ENCODE assay signal across 8 cellular contexts in genomic region chr1:202348509-202349262, GRCh38. TPM values are rescaled to one million over a fixed set of nuclear protein-coding genes. Genes with fewer than 3 reads are reported as not detected.
DNase-seq lines count a peak whose midpoint lies in the region; ATAC-seq and TF ChIP-seq lines count a peak whose summit lies in the region.

PPP1R12B (plus strand) TSS chr1:202348699; CDS start chr1:202348852, 153 bp downstream.

- peaks cover 37% of the 10 kb centered on the region for H3K4me1 Mint-ChIP-seq in CD8-positive, alpha-beta T cell (ENCODE audit: low read depth)

- CTCF ChIA-PET in CD8-positive, alpha-beta T cell (lab: Charles Lee) = interaction anchor here (0.9 to 1.5 kb wide), 2 partner anchors 20 to 223 kb away, joined by 3 to 4 read pairs; no protein-coding TSS in a partner anchor

- H3K4me1 ChIP-seq in CD8-positive, alpha-beta T cell (ENCODE audit: insufficient read depth, low read length) = peaks cover 16% of the 10 kb centered on the region

- peak within 1 kb of the TSS; percentile 86 for H3K4me3 Mint-ChIP-seq in CD8-positive, alpha-beta T cell

- peaks cover 7% of the 10 kb centered on the region for H3K36me3 Mint-ChIP-seq in CD8-positive, alpha-beta T cell

- ATAC-seq in CD8-positive, alpha-beta T cell = peak; percentile 96
- peak; percentile 95 for ATAC-seq in GM19467 (IDR thresholded peaks at IDR 0.05; ENCODE audit: unreplicated experiment)

- H3K27me3 Mint-ChIP-seq in CD8-positive, alpha-beta T cell (ENCODE audit: low read depth) = no peaks in the 10 kb centered on the region

- peak within 1 kb of the TSS; percentile 89 for H3K4me3 ChIP-seq in CD8-positive, alpha-beta T cell (ENCODE audit: low read depth, low read length)

- no peak for TF ChIP-seq CTCF in CD8-positive, alpha-beta T cell (IDR thresholded peaks at IDR 0.05)

- H3K36me3 ChIP-seq in CD8-positive, alpha-beta T cell (ENCODE audit: insufficient read depth, low read length) = no peaks in the 10 kb centered on the region

- intact Hi-C loops in CD8-positive, alpha-beta T cell (cut with DNase I, micrococcal nuclease) = loop anchor here (1.0 to 10.0 kb wide), 15 partner anchors 279 to 1514 kb away; partner anchors contain the start of genes IPO9 (in 2 of the 2), TIMM17A (in 2 of the 2), ADIPOR1 (in 1 of the 2) and CSRP1 (in 1 of the 2)

- POLR2A ChIA-PET in CD8-positive, alpha-beta T cell (lab: Charles Lee) = interaction anchor here (0.5 to 1.0 kb wide), 3 partner anchors 341 to 540 kb away, joined by 3 to 5 read pairs (median 4); no protein-coding TSS in a partner anchor

- DNase-seq in CD8-positive, alpha-beta T cell = peak; percentile 90 to 96 (median 93)
- peak; percentile 94 for DNase-seq in HS-27A (ENCODE audit: low read depth)
- peak; percentile 58 for DNase-seq in NK-92 (lab: John Stamatoyannopoulos, UW; ENCODE audit: unreplicated experiment)
- DNase-seq in activated CD8-positive, alpha-beta memory T cell treated with anti-CD3 and anti-CD28 coated beads for 1 hour (ENCODE audit: extremely low read depth in 1 of 2, low read depth in 1 of 2) = peak; percentile 86 to 92
- peak; percentile 93 for DNase-seq in effector CD4-positive, alpha-beta T cell
- DNase-seq in lung microvascular endothelial cell (ENCODE audit: low read depth in 2 of 2) = peak; percentile 99
- DNase-seq in stimulated activated CD4-positive, alpha-beta T cell treated with anti-CD3 and anti-CD28 coated beads, TNF-alpha, amount 100 ng/mL, for 48 hours (ENCODE audit: low read depth in 3 of 3) = peak; percentile 90 to 95 (median 91)

- H3K27ac ChIP-seq in CD8-positive, alpha-beta T cell (ENCODE audit: low read depth, low read length) = peak within 1 kb of the TSS; percentile 68

- H3K27me3 ChIP-seq in CD8-positive, alpha-beta T cell (ENCODE audit: insufficient read depth, low read length) = no peaks in the 10 kb centered on the region

- peak within 1 kb of the TSS; percentile 92 for H3K27ac Mint-ChIP-seq in CD8-positive, alpha-beta T cell

- no peaks in the 10 kb centered on the region for H3K9me3 ChIP-seq in CD8-positive, alpha-beta T cell (ENCODE audit: low read length)

- H3K9me3 Mint-ChIP-seq in CD8-positive, alpha-beta T cell = no peaks in the 10 kb centered on the region

RNA-seq across cellular contexts. Expression of gene PPP1R12B, which starts in this region (rescaled TPM):
- 10 to 100 TPM; 11.6 to 12.3 TPM for total RNA-seq in CD8-positive, alpha-beta T cell
- total RNA-seq in lung microvascular endothelial cell = 3.1 and 5.0 TPM in 2 replicates

Comparison
In these comparisons a context has a peak if more than half of its experiments do, and no peak if none do; other contexts are left out.
1. Peak in every context shown above with its lines: DNase-seq, ATAC-seq, H3K4me3 ChIP-seq and H3K27ac ChIP-seq.